17 cellular contexts compared by ENCODE assay signal in genomic region chr14:22781606-22782000, GRCh38. TPM values are rescaled to one million over a fixed set of nuclear protein-coding genes. Genes with fewer than 3 reads are reported as not detected.
A peak's percentile ranks its signal among the peaks of the same experiment; 100 is the strongest.
DNase-seq lines count a peak whose midpoint lies in the region; ATAC-seq and TF ChIP-seq lines count a peak whose summit lies in the region.
"Had no signal": no experiment of that assay in that cellular context is flagged by ENCODE, and none has a peak within 500 bp of the region (broad histone marks: within the 10 kb centered on the region; RNA-seq: fewer than 3 reads in every experiment).

No MANE protein-coding gene starts in this region.

- BruUV-seq in Caco-2 (replicated peaks; lab: Mats Ljungman, UMichigan): no TSS peak
- BruUV-seq in OCI-LY7 (replicated peaks; lab: Mats Ljungman, UMichigan): no TSS peak

- H3K4me3 Mint-ChIP-seq in Caco-2 (ENCODE audit: unreplicated experiment) (peak overlapping the region; percentile 5), endothelial cell (ENCODE audit: unreplicated experiment) (no peak overlapping the region), neural progenitor cell (no peak overlapping the region)
- H3K4me3 Mint-ChIP-seq: activated CD4-positive, alpha-beta memory T cell treated with anti-CD3 and anti-CD28 coated beads, Interleukin-2, amount 10 ng/mL, durations not matched to agents 7 days and 5 days; T-helper 1 cell treated with Interleukin-12 subunit alpha and Interleukin-12 subunit beta and Interleukin-4 antibody, amounts not matched to agents 30 μg/mL and 1 μg/mL, for 36 hours had no signal

- H4K20me1 ChIP-seq in OCI-LY7 (ENCODE audit: insufficient read depth, low read length) (no peaks in the 10 kb centered on the region), neural progenitor cell (ENCODE audit: low read depth) (no peaks in the 10 kb centered on the region)

- no peaks in the 10 kb centered on the region for H3K9me3 ChIP-seq in Caco-2
- H3K9me3 ChIP-seq in OCI-LY7 (ENCODE audit: low read length): no peaks in the 10 kb centered on the region
- no peaks in the 10 kb centered on the region for H3K9me3 ChIP-seq in neural progenitor cell (ENCODE audit: low read depth)
- H3K9me3 ChIP-seq: colonic mucosa, MG63, ovary had no signal

- no peaks in the 10 kb centered on the region for H3K9me3 Mint-ChIP-seq in Caco-2 (ENCODE audit: unreplicated experiment)
- no peaks in the 10 kb centered on the region for H3K9me3 Mint-ChIP-seq in endothelial cell (ENCODE audit: unreplicated experiment)
- H3K9me3 Mint-ChIP-seq in neural progenitor cell: no peaks in the 10 kb centered on the region
- H3K9me3 Mint-ChIP-seq: activated CD4-positive, alpha-beta memory T cell treated with anti-CD3 and anti-CD28 coated beads, Interleukin-2, amount 10 ng/mL, durations not matched to agents 7 days and 5 days; T-helper 1 cell treated with Interleukin-12 subunit alpha and Interleukin-12 subunit beta and Interleukin-4 antibody, amounts not matched to agents 30 μg/mL and 1 μg/mL, for 36 hours had no signal

- no peak for ATAC-seq in activated CD4-positive, CD25-positive, alpha-beta regulatory T cell treated with anti-CD3 and anti-CD28 coated beads, Interleukin-2, amount 50 U/mL, for 24 hours
- ATAC-seq in HG03039 (IDR thresholded peaks at IDR 0.05; ENCODE audit: unreplicated experiment): no peak

- CTCF ChIA-PET in Caco-2 (lab: Charles Lee) (interaction anchor here (0.5 to 1.4 kb wide), 2 partner anchors 41 to 69 kb away, joined by 3 to 4 read pairs; no protein-coding TSS in a partner anchor), OCI-LY7 (lab: Charles Lee; ENCODE audit: unreplicated experiment) (no interaction called here)

- DNase-seq in Caco-2 (no peak), OCI-LY7 (ENCODE audit: low spot score) (no peak), endothelial cell (ENCODE audit: low spot score) (no peak), neural progenitor cell (ENCODE audit: low spot score) (no peak), HPDE6-E6E7 (ENCODE audit: extremely low spot score) (no peak), GOT3 (lab: John Stamatoyannopoulos, UW) (no peak)
- DNase-seq: activated CD4-positive, alpha-beta memory T cell treated with anti-CD3 and anti-CD28 coated beads, Interleukin-2, amount 10 ng/mL, durations not matched to agents 7 days and 5 days; activated naive CD4-positive, alpha-beta T cell; colonic mucosa; glutamatergic neuron; left ventricle myocardium superior; MG63; ovary had no signal

- H3K27ac Mint-ChIP-seq in Caco-2 (ENCODE audit: unreplicated experiment): peak overlapping the region; percentile 30
- H3K27ac Mint-ChIP-seq in endothelial cell (ENCODE audit: unreplicated experiment): peak overlapping the region; percentile 42
- H3K27ac Mint-ChIP-seq in neural progenitor cell: peak overlapping the region; percentile 3
- H3K27ac Mint-ChIP-seq: activated CD4-positive, alpha-beta memory T cell treated with anti-CD3 and anti-CD28 coated beads, Interleukin-2, amount 10 ng/mL, durations not matched to agents 7 days and 5 days; T-helper 1 cell treated with Interleukin-12 subunit alpha and Interleukin-12 subunit beta and Interleukin-4 antibody, amounts not matched to agents 30 μg/mL and 1 μg/mL, for 36 hours had no signal

- peaks cover 4% of the 10 kb centered on the region; the same call in 1 of the 2 replicates for H3K36me3 ChIP-seq in Caco-2 (ENCODE audit: control insufficient read depth, insufficient read depth, low read length)
- H3K36me3 ChIP-seq in OCI-LY7 (ENCODE audit: insufficient read depth, low read length): peaks cover 61% of the 10 kb centered on the region
- H3K36me3 ChIP-seq in neural progenitor cell: no peaks in the 10 kb centered on the region
- H3K36me3 ChIP-seq: colonic mucosa, MG63, ovary had no signal

- H3F3A ChIP-seq in neural progenitor cell (ENCODE audit: low read depth): no peaks in the 10 kb centered on the region

- no peaks in the 10 kb centered on the region for H3K27me3 Mint-ChIP-seq in Caco-2 (ENCODE audit: insufficient read depth, unreplicated experiment)
- H3K27me3 Mint-ChIP-seq in endothelial cell (ENCODE audit: unreplicated experiment): peaks cover 3% of the 10 kb centered on the region
- peaks cover 2% of the 10 kb centered on the region for H3K27me3 Mint-ChIP-seq in neural progenitor cell (ENCODE audit: insufficient read depth, low read depth)
- H3K27me3 Mint-ChIP-seq: activated CD4-positive, alpha-beta memory T cell treated with anti-CD3 and anti-CD28 coated beads, Interleukin-2, amount 10 ng/mL, durations not matched to agents 7 days and 5 days had no signal

- no peak overlapping the region for H3K9ac ChIP-seq in neural progenitor cell

- H3K4me1 Mint-ChIP-seq in Caco-2 (ENCODE audit: low read depth, unreplicated experiment) (peaks cover 10% of the 10 kb centered on the region), endothelial cell (ENCODE audit: unreplicated experiment) (peaks cover 37% of the 10 kb centered on the region), neural progenitor cell (peaks cover 14% of the 10 kb centered on the region)

- H3K4me2 ChIP-seq in OCI-LY7 (ENCODE audit: low read length) (no peak overlapping the region), neural progenitor cell (no peak overlapping the region)

- intact Hi-C loops in Caco-2 (cut with micrococcal nuclease; ENCODE audit: unreplicated experiment) (no loop called here), OCI-LY7 (cut with micrococcal nuclease; ENCODE audit: unreplicated experiment) (no loop called here)

- H3K9me2 ChIP-seq in OCI-LY7 (ENCODE audit: insufficient read depth, low read length): no peaks in the 10 kb centered on the region

- H3K27me3 ChIP-seq in Caco-2 (replicated peaks; ENCODE audit: control insufficient read depth, insufficient read depth, low read length) (no peaks in the 10 kb centered on the region), neural progenitor cell (no peaks in the 10 kb centered on the region)
- H3K27me3 ChIP-seq: BLaER1 treated with 17β-estradiol and CSF1 and Interleukin-3, amounts not matched to agents 10 nM and 100 nM; colonic mucosa; MG63; ovary had no signal

- H3K79me2 ChIP-seq in OCI-LY7 (ENCODE audit: insufficient read depth, low read depth, low read length) (peaks cover 12% of the 10 kb centered on the region; the same call in 1 of the 2 replicates), neural progenitor cell (ENCODE audit: low read depth) (no peaks in the 10 kb centered on the region)

- TF ChIP-seq CTCF in Caco-2 (IDR thresholded peaks at IDR 0.05; ENCODE audit: insufficient read depth in 1 of 2, low read depth in 1 of 2, low read length in 1 of 2, severe bottlenecking in 1 of 2, unreplicated experiment in 1 of 2) (no peak), OCI-LY7 (conservative IDR thresholded peaks at IDR 0.05; ENCODE audit: low read length) (no peak), endothelial cell (IDR thresholded peaks at IDR 0.05; ENCODE audit: unreplicated experiment) (no peak), neural progenitor cell (IDR thresholded peaks at IDR 0.05) (no peak)

- H3K4me1 ChIP-seq in Caco-2 (peaks cover 14% of the 10 kb centered on the region), OCI-LY7 (ENCODE audit: insufficient read depth, low read length, poor library complexity, severe bottlenecking) (peaks cover 53% of the 10 kb centered on the region), neural progenitor cell (no peaks in the 10 kb centered on the region)
- H3K4me1 ChIP-seq: colonic mucosa had no signal

- POLR2A ChIA-PET in Caco-2 (lab: Charles Lee): interaction anchor here (1.2 kb wide), 1 partner anchor 41 kb away, joined by 3 read pairs; no protein-coding TSS in a partner anchor
- POLR2A ChIA-PET in OCI-LY7 (lab: Charles Lee): interaction anchor here (0.7 to 2.0 kb wide), 6 partner anchors 14 to 107 kb away, joined by 3 to 9 read pairs (median 6); partner anchors contain the start of gene OXA1L

- H3K27ac ChIP-seq in OCI-LY7 (ENCODE audit: low read depth, low read length, poor library complexity, severe bottlenecking): peak overlapping the region; percentile 33
- no peak overlapping the region for H3K27ac ChIP-seq in neural progenitor cell
- H3K27ac ChIP-seq: colonic mucosa, ovary had no signal

- H2AFZ ChIP-seq in OCI-LY7 (ENCODE audit: low read length) (no peak overlapping the region), neural progenitor cell (replicated peaks) (no peak overlapping the region)

- H3K4me3 ChIP-seq in Caco-2 (ENCODE audit: low read depth, low read length) (no peak overlapping the region), OCI-LY7 (ENCODE audit: low read depth, low read length, poor library complexity, severe bottlenecking) (no peak overlapping the region), neural progenitor cell (no peak overlapping the region)
- H3K4me3 ChIP-seq: BLaER1 treated with 17β-estradiol and CSF1 and Interleukin-3, amounts not matched to agents 10 nM and 100 nM; colonic mucosa; MG63; ovary had no signal

- H3K36me3 Mint-ChIP-seq in Caco-2 (ENCODE audit: insufficient read depth, unreplicated experiment): peaks cover 94% of the 10 kb centered on the region
- H3K36me3 Mint-ChIP-seq in endothelial cell (ENCODE audit: low read depth, unreplicated experiment): no peaks in the 10 kb centered on the region
- H3K36me3 Mint-ChIP-seq in neural progenitor cell: no peaks in the 10 kb centered on the region

RNA-seq across cellular contexts. Expression of gene OXA1L, which starts 15.1 kb away (rescaled TPM):
- total RNA-seq in Caco-2 (2022) (110 and 116 TPM in 2 replicates), OCI-LY7 (2022) (141 and 150 TPM in 2 replicates), endothelial cell (ENCODE audit: unreplicated experiment) (168 TPM), neural progenitor cell (ENCODE audit: low replicate concordance) (101 and 116 TPM in 2 replicates)
- 128 and 153 TPM in 2 replicates for total RNA-seq in OCI-LY7 (2014; rRNA removed; shearing (Covaris generic))

RNA-seq across cellular contexts. Expression of gene SLC7A7, which starts 33.6 kb away (rescaled TPM):
- 380 and 443 TPM in 2 replicates for total RNA-seq in Caco-2 (2022)
- total RNA-seq in OCI-LY7 (2014; rRNA removed; shearing (Covaris generic)): 30.6 and 32.7 TPM in 2 replicates
- 50.0 and 59.2 TPM in 2 replicates for total RNA-seq in OCI-LY7 (2022)
- total RNA-seq in endothelial cell (ENCODE audit: unreplicated experiment): 15.0 TPM
- total RNA-seq in neural progenitor cell (ENCODE audit: low replicate concordance): 2.8 and 5.6 TPM in 2 replicates

RNA-seq across cellular contexts. Expression of gene MRPL52, which starts 48.1 kb away (rescaled TPM):
- total RNA-seq in Caco-2 (2022) (149 TPM in 2 replicates), OCI-LY7 (2022) (164 and 181 TPM in 2 replicates), endothelial cell (ENCODE audit: unreplicated experiment) (126 TPM), neural progenitor cell (ENCODE audit: low replicate concordance) (28.1 and 71.5 TPM in 2 replicates)
- 100 and 126 TPM in 2 replicates for total RNA-seq in OCI-LY7 (2014; rRNA removed; shearing (Covaris generic))

RNA-seq across cellular contexts. Expression of gene MMP14, which starts 54.8 kb away (rescaled TPM):
- total RNA-seq in Caco-2 (2022) (57.2 and 62.9 TPM in 2 replicates), OCI-LY7 (2022) (9.0 and 11.9 TPM in 2 replicates), endothelial cell (ENCODE audit: unreplicated experiment) (819 TPM), neural progenitor cell (ENCODE audit: low replicate concordance) (15.1 and 25.2 TPM in 2 replicates)
- 2.8 TPM in 2 replicates for total RNA-seq in OCI-LY7 (2014; rRNA removed; shearing (Covaris generic))
